12 cellular contexts compared by ENCODE assay signal in the genomic region with DNA sequence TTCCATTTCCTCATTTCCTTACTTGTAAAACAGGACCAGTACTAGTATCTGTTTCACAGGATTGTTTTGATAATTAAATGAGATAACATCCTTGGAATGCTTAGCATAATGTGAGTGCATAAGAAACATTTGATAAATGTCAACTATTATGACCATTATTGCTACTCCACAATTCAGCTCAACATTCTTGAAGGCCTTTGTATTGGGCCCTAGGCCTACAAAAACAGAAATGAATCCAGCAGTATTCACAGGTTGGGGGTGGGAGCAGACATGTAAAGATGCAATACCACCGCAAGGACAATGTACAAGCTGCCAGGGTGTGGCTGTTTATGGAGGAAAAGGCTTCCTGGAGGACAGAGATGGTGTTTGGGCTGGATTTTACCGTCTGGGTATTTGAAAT. TPM values are rescaled to one million over a fixed set of nuclear protein-coding genes. Genes with fewer than 3 reads are reported as not detected.
DNase-seq lines count a peak whose midpoint lies in the region; ATAC-seq and TF ChIP-seq lines count a peak whose summit lies in the region.
"Had no signal": no experiment of that assay in that cellular context is flagged by ENCODE, and none has a peak within 500 bp of the region (broad histone marks: within the 10 kb centered on the region; RNA-seq: fewer than 3 reads in every experiment).

No MANE protein-coding gene starts in this region.

- peaks cover 22% of the 10 kb centered on the region; the same call in 1 of the 2 replicates for H3F3A ChIP-seq in PC-9 (ENCODE audit: insufficient read depth, low read depth)

- no peak overlapping the region for H3K4me3 ChIP-seq in PC-9
- H3K4me3 ChIP-seq in esophagus squamous epithelium, result no peak overlapping the region
- H3K4me3 ChIP-seq in psoas muscle, result no peak overlapping the region

- no peaks in the 10 kb centered on the region for H3K9me3 ChIP-seq in PC-9 (ENCODE audit: insufficient read depth, low read depth)
- H3K9me3 ChIP-seq in esophagus squamous epithelium, result no peaks in the 10 kb centered on the region
- H3K9me3 ChIP-seq in psoas muscle, result no peaks in the 10 kb centered on the region

- no peaks in the 10 kb centered on the region for H3K36me3 ChIP-seq in PC-9 (ENCODE audit: low read depth)
- no peaks in the 10 kb centered on the region for H3K36me3 ChIP-seq in esophagus squamous epithelium
- H3K36me3 ChIP-seq in psoas muscle (ENCODE audit: insufficient read depth in 1 of 2, low read depth in 1 of 2), result no peaks in the 10 kb centered on the region

- H3K27me3 ChIP-seq in PC-9 (ENCODE audit: insufficient read depth, low read depth) (no peaks in the 10 kb centered on the region), esophagus squamous epithelium (peaks cover 0 to 6% (median 0%) of the 10 kb centered on the region in 4 donors), psoas muscle (ENCODE audit: insufficient read depth in 3 of 3, low read length in 2 of 3) (peaks cover 0 to 20% (median 9%) of the 10 kb centered on the region in 3 donors)

- POLR2A ChIA-PET in PC-9 (lab: Charles Lee; ENCODE audit: unreplicated experiment), result interaction anchor here (0.5 to 2.9 kb wide), 11 partner anchors 10 to 506 kb away, joined by 3 to 29 read pairs (median 4); partner anchors contain the start of gene SCAND1

- no peaks in the 10 kb centered on the region for H3K36me3 Mint-ChIP-seq in progenitor cell of endocrine pancreas (ENCODE audit: insufficient read depth)
- H3K36me3 Mint-ChIP-seq in activated naive CD4-positive, alpha-beta T cell treated with anti-CD3 and anti-CD28 coated beads, Interleukin-2, amount 10 ng/mL, durations not matched to agents 7 days and 5 days, result peaks cover 4% of the 10 kb centered on the region

- in situ Hi-C loops in Caki2 (cut with HindIII; ENCODE audit: low pct_unique_long_range_greater_than_20kb, low sequenced_read_pairs), result no loop called here

- H3K27ac ChIP-seq in PC-9 (peak overlapping the region; percentile 42), esophagus squamous epithelium (peak overlapping the region; percentile 53 to 91 (median 71)), psoas muscle (no peak overlapping the region)

- WGBS in esophagus squamous epithelium, 2 donors, result 38 to 48% methylated on average over 2 of the region's 2 CpGs
- 70 to 81% (median 77%) methylated on average over 2 of the region's 2 CpGs for WGBS in psoas muscle, 3 donors

- H4K20me1 ChIP-seq in PC-9 (ENCODE audit: insufficient read depth), result no peaks in the 10 kb centered on the region

- TF ChIP-seq CTCF in PC-9 (conservative IDR thresholded peaks at IDR 0.05) (no peak), esophagus squamous epithelium (IDR thresholded peaks at IDR 0.05) (peak in 1 of 6 experiments; percentile 7), progenitor cell of endocrine pancreas (IDR thresholded peaks at IDR 0.05; ENCODE audit: unreplicated experiment) (no peak), psoas muscle (IDR thresholded peaks at IDR 0.05) (no peak)

- DNase-seq in Caki2 (ENCODE audit: low read depth) (peak; percentile 87), PC-9 (peak; percentile 53 to 62), esophagus squamous epithelium (lab: John Stamatoyannopoulos, UW) (no peak), progenitor cell of endocrine pancreas (ENCODE audit: low spot score, unreplicated experiment) (no peak), psoas muscle (no peak), cerebellar nuclear complex (lab: John Stamatoyannopoulos, UW) (no peak)
- no peak for DNase-seq in activated CD4-positive, alpha-beta T cell treated with anti-CD3 and anti-CD28 coated beads, Interleukin-2, amount 50 U/mL, for 48 hours
- no peak for DNase-seq in activated naive CD4-positive, alpha-beta T cell treated with anti-CD3 and anti-CD28 coated beads, Interleukin-2, amount 10 ng/mL, durations not matched to agents 7 days and 5 days
- DNase-seq: activated CD4-positive, alpha-beta T cell treated with anti-CD3 and anti-CD28 coated beads, Interleukin-2, amount 50 U/mL, for 1 hour; KG1; NCI-H510A; stimulated activated naive CD4-positive, alpha-beta T cell had no signal

- peaks cover 29% of the 10 kb centered on the region for H3K27me3 Mint-ChIP-seq in progenitor cell of endocrine pancreas
- H3K27me3 Mint-ChIP-seq in activated naive CD4-positive, alpha-beta T cell treated with anti-CD3 and anti-CD28 coated beads, Interleukin-2, amount 10 ng/mL, durations not matched to agents 7 days and 5 days, result peaks cover 55% of the 10 kb centered on the region

- H3K4me1 Mint-ChIP-seq in progenitor cell of endocrine pancreas (ENCODE audit: low read depth), result peaks cover 17% of the 10 kb centered on the region
- H3K4me1 Mint-ChIP-seq in activated naive CD4-positive, alpha-beta T cell treated with anti-CD3 and anti-CD28 coated beads, Interleukin-2, amount 10 ng/mL, durations not matched to agents 7 days and 5 days, result peaks cover 22% of the 10 kb centered on the region

- no peak for ATAC-seq in psoas muscle

- intact Hi-C loops in PC-9 (cut with micrococcal nuclease; ENCODE audit: unreplicated experiment), result loop anchor here (1.0 kb wide), 1 partner anchor 102 kb away; no protein-coding TSS in a partner anchor
- intact Hi-C loops in esophagus squamous epithelium (cut with DNase I), result no loop called here
- intact Hi-C loops in psoas muscle (cut with DNase I), result no loop called here

- H3K27ac Mint-ChIP-seq in progenitor cell of endocrine pancreas, result peak overlapping the region; percentile 50
- no peak overlapping the region for H3K27ac Mint-ChIP-seq in activated naive CD4-positive, alpha-beta T cell treated with anti-CD3 and anti-CD28 coated beads, Interleukin-2, amount 10 ng/mL, durations not matched to agents 7 days and 5 days

- no peak overlapping the region for H2AFZ ChIP-seq in PC-9

- H3K4me2 ChIP-seq in PC-9, result peak overlapping the region; percentile 48

- H3K4me1 ChIP-seq in PC-9 (replicated peaks; ENCODE audit: insufficient read depth) (peaks cover 48% of the 10 kb centered on the region), esophagus squamous epithelium (peaks cover 18 to 82% (median 36%) of the 10 kb centered on the region in 3 donors), psoas muscle (no peaks in the 10 kb centered on the region)

- CTCF ChIA-PET in PC-9 (lab: Charles Lee), result interaction anchor here (0.5 to 1.1 kb wide), 5 partner anchors 12 to 454 kb away, joined by 3 to 6 read pairs (median 3); no protein-coding TSS in a partner anchor
- CTCF ChIA-PET in activated naive CD4-positive, alpha-beta T cell treated with anti-CD3 and anti-CD28 coated beads, Interleukin-2, amount 10 ng/mL, durations not matched to agents 7 days and 5 days (lab: Charles Lee), result interaction anchor here (1.5 to 1.6 kb wide), 2 partner anchors 41 to 104 kb away, joined by 5 to 7 read pairs; no protein-coding TSS in a partner anchor

- no peak for TF ChIP-seq POLR2A in esophagus squamous epithelium (IDR thresholded peaks at IDR 0.05)

- H3K9me3 Mint-ChIP-seq in progenitor cell of endocrine pancreas (ENCODE audit: low read depth), result no peaks in the 10 kb centered on the region
- H3K9me3 Mint-ChIP-seq in activated naive CD4-positive, alpha-beta T cell treated with anti-CD3 and anti-CD28 coated beads, Interleukin-2, amount 10 ng/mL, durations not matched to agents 7 days and 5 days, result no peaks in the 10 kb centered on the region

- H3K79me2 ChIP-seq in PC-9 (ENCODE audit: low read depth), result peaks cover 55% of the 10 kb centered on the region

- no peaks in the 10 kb centered on the region for H3K9me2 ChIP-seq in PC-9 (ENCODE audit: insufficient read depth)

- no peak overlapping the region for H3K4me3 Mint-ChIP-seq in progenitor cell of endocrine pancreas (ENCODE audit: low read depth)
- no peak overlapping the region for H3K4me3 Mint-ChIP-seq in activated naive CD4-positive, alpha-beta T cell treated with anti-CD3 and anti-CD28 coated beads, Interleukin-2, amount 10 ng/mL, durations not matched to agents 7 days and 5 days

- no TSS peak for BruUV-seq in PC-9 (replicated peaks; lab: Mats Ljungman, UMichigan)

RNA-seq across cellular contexts. Expression of gene EPB41L1, which starts 57.2 kb away (rescaled TPM):
- 44.7 and 54.4 TPM in 2 replicates for total RNA-seq in Caki2 (2014; rRNA removed; shearing (Covaris generic); ENCODE audit: low replicate concordance)
- total RNA-seq in PC-9 (2021) (134 and 141 TPM in 2 replicates), esophagus squamous epithelium (100 to 1,000 TPM in 1 of 4 donors, 10 to 100 TPM in 3; 39.1 to 112 (median 85.7) TPM), progenitor cell of endocrine pancreas (35.6 and 42.2 TPM in 2 replicates), psoas muscle (10 to 100 TPM in 2 of 4 donors, 1 to 10 TPM in 2; 9.1 to 24.1 (median 9.9) TPM)
- polyA plus RNA-seq in psoas muscle, result 1 to 10 TPM; 4.2 to 4.9 (median 4.2) TPM

Comparison
In these comparisons a context has a peak if more than half of its experiments do, and no peak if none do; other contexts are left out.
1. DNase-seq: peak in Caki2 (single experiment) and PC-9 (2 of 2); none in esophagus squamous epithelium (single experiment), progenitor cell of endocrine pancreas (single experiment), psoas muscle (0 of 2), cerebellar nuclear complex (0 of 2), activated CD4-positive, alpha-beta T cell treated with anti-CD3 and anti-CD28 coated beads, Interleukin-2, amount 50 U/mL, for 48 hours (0 of 2) and activated naive CD4-positive, alpha-beta T cell treated with anti-CD3 and anti-CD28 coated beads, Interleukin-2, amount 10 ng/mL, durations not matched to agents 7 days and 5 days (single experiment).